Comparison of ENCODE assay signal across 22 cellular contexts in genomic region chrY:11769937-11770336, GRCh38.
"Had no signal": no experiment of that assay in that cellular context is flagged by ENCODE, and none has a peak within 500 bp of the region (broad histone marks: within the 10 kb centered on the region; RNA-seq: fewer than 3 reads in every experiment).

No MANE protein-coding gene starts in this region.

- DNase-seq: colonic mucosa; cortex of kidney; dorsolateral prefrontal cortex; effector CD4-positive, alpha-beta T cell; effector memory CD4-positive, alpha-beta T cell; foreskin fibroblast; foreskin melanocyte; gastrocnemius medialis; glutamatergic neuron; head of caudate nucleus; heart right ventricle; hippocampal formation; left cardiac atrium; left lung; left ventricle myocardium superior; lower lobe of right lung; mesenchymal stem cell; midbrain; naive thymus-derived CD4-positive, alpha-beta T cell had no signal

- H3K27ac ChIP-seq: colonic mucosa, dorsolateral prefrontal cortex, esophagus muscularis mucosa, gastrocnemius medialis, heart right ventricle, left lung, lower lobe of right lung had no signal

- H3K4me3 ChIP-seq: colonic mucosa, dorsolateral prefrontal cortex, esophagus muscularis mucosa, gastrocnemius medialis, heart right ventricle, left lung, lower lobe of right lung had no signal

- ATAC-seq: gastrocnemius medialis; heart right ventricle; left cardiac atrium; left lung; left ventricle myocardium superior; lower lobe of right lung; naive thymus-derived CD4-positive, alpha-beta T cell had no signal

- H3K27me3 ChIP-seq: colonic mucosa, dorsolateral prefrontal cortex, esophagus muscularis mucosa, gastrocnemius medialis, heart right ventricle, left lung had no signal

- H3K36me3 ChIP-seq: colonic mucosa, esophagus muscularis mucosa, gastrocnemius medialis, heart right ventricle, left lung, lower lobe of right lung had no signal

- H3K9me3 ChIP-seq: colonic mucosa, esophagus muscularis mucosa, gastrocnemius medialis, heart right ventricle, left lung, lower lobe of right lung had no signal

- H3K4me1 ChIP-seq: colonic mucosa, esophagus muscularis mucosa, gastrocnemius medialis, heart right ventricle, left lung, lower lobe of right lung had no signal

- FAIRE-seq: islet of Langerhans, keratinocyte had no signal
